Comparison of ENCODE assay signal across 9 cellular contexts in genomic region chr17:68356520-68356919, GRCh38.
A peak's percentile ranks its signal among the peaks of the same experiment; 100 is the strongest.
DNase-seq lines count a peak whose midpoint lies in the region; ATAC-seq and TF ChIP-seq lines count a peak whose summit lies in the region.
"Had no signal": no experiment of that assay in that cellular context is flagged by ENCODE, and none has a peak within 500 bp of the region (broad histone marks: within the 10 kb centered on the region; RNA-seq: fewer than 3 reads in every experiment).

No MANE protein-coding gene starts in this region.

- H3K4me2 ChIP-seq in hepatocyte: no peak overlapping the region

- H3K27me3 ChIP-seq in GM06990 (replicated peaks; ENCODE audit: control insufficient read depth, insufficient read depth, low read length) (no peaks in the 10 kb centered on the region), hepatocyte (no peaks in the 10 kb centered on the region)
- H3K27me3 ChIP-seq: upper lobe of left lung had no signal

- peak; percentile 31 for DNase-seq in GM06990 (ENCODE audit: extremely low read depth, insufficient read length)
- DNase-seq in T-helper 9 cell: peak; percentile 41
- peak; percentile 85 for DNase-seq in central memory CD4-positive, alpha-beta T cell
- DNase-seq in stimulated activated CD8-positive, alpha-beta memory T cell treated with anti-CD3 and anti-CD28 coated beads, Interleukin-7, amount 100 ng/mL, for 48 hours (ENCODE audit: extremely low read depth in 1 of 2, low read depth in 1 of 2): peak; percentile 33 to 68
- DNase-seq in NCI-H774 (lab: John Stamatoyannopoulos, UW): no peak
- no peak for DNase-seq in hepatocyte (ENCODE audit: low spot score)
- no peak for DNase-seq in NCI-H748 (lab: John Stamatoyannopoulos, UW; ENCODE audit: unreplicated experiment)

- H3K36me3 ChIP-seq in GM06990 (ENCODE audit: control insufficient read depth, insufficient read depth, low read length) (no peaks in the 10 kb centered on the region; the same call in 1 of the 2 replicates), hepatocyte (replicated peaks; ENCODE audit: insufficient read depth, low read depth) (no peaks in the 10 kb centered on the region)
- H3K36me3 ChIP-seq: upper lobe of left lung had no signal

- WGBS in hepatocyte (ENCODE audit: low lambda C conversion rate, missing lambda C conversion rate): 90% methylated on average over 8 of the region's 8 CpGs

- H3K4me3 ChIP-seq in GM06990 (replicated peaks; ENCODE audit: low read depth, low read length) (peak overlapping the region; percentile 38), hepatocyte (no peak overlapping the region)
- H3K4me3 ChIP-seq: upper lobe of left lung had no signal

- no peaks in the 10 kb centered on the region for H3K4me1 ChIP-seq in hepatocyte (ENCODE audit: insufficient read depth)

- H3K9me3 ChIP-seq in hepatocyte (ENCODE audit: low read depth): no peaks in the 10 kb centered on the region
- H3K9me3 ChIP-seq: upper lobe of left lung had no signal

- no peaks in the 10 kb centered on the region for H4K20me1 ChIP-seq in hepatocyte (ENCODE audit: insufficient read depth, poor library complexity, severe bottlenecking)

- ATAC-seq in HG02885 (IDR thresholded peaks at IDR 0.05; ENCODE audit: poor library complexity, unreplicated experiment): peak; percentile 95

- H3K9me2 ChIP-seq in hepatocyte (replicated peaks; ENCODE audit: insufficient read depth): no peaks in the 10 kb centered on the region

- H3K27ac ChIP-seq in hepatocyte: no peak overlapping the region

- no peak overlapping the region for H2AFZ ChIP-seq in hepatocyte

- no peak for TF ChIP-seq CTCF in GM06990 (IDR thresholded peaks at IDR 0.05; ENCODE audit: insufficient read depth, low read length, poor library complexity, severe bottlenecking)
- TF ChIP-seq CTCF in hepatocyte (IDR thresholded peaks at IDR 0.05; ENCODE audit: poor library complexity): no peak

- no peaks in the 10 kb centered on the region for H3K79me2 ChIP-seq in hepatocyte

Comparison
In these comparisons a context has a peak if more than half of its experiments do, and no peak if none do; other contexts are left out.
1. DNase-seq: peak in GM06990 (single experiment), T-helper 9 cell (single experiment), central memory CD4-positive, alpha-beta T cell (single experiment) and stimulated activated CD8-positive, alpha-beta memory T cell treated with anti-CD3 and anti-CD28 coated beads, Interleukin-7, amount 100 ng/mL, for 48 hours (2 of 2); none in NCI-H774 (single experiment), hepatocyte (single experiment) and NCI-H748 (single experiment).